16 cellular contexts compared by ENCODE assay signal in the genomic region with DNA sequence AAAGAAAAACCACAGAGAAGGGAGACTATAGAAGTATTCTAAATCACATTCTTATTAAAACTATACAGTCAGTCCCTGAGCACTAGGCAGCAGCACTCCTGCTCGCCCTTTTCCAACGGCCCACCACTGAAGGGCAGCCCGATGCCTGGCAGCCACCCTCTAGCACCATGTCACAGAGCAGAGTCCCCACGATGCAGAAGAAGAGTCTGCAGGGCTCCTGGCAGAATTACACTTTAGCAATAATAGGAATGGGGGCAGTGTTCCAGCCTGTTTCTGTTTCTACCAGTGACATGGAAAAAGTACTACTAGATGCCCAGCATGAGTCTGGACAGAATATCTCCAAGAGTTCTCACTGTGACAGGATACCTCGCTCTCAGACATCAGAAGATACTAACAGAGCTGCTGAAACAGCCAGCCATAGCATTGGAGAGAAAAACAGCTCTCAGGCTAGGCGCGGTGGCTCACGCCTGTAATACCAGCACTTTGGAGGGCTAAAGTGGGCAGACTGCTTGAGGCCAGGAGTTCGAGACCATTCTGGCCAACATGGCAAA.
DNase-seq lines count a peak whose midpoint lies in the region; ATAC-seq, FAIRE-seq and TF ChIP-seq lines count a peak whose summit lies in the region.
"Had no signal": no experiment of that assay in that cellular context is flagged by ENCODE, and none has a peak within 500 bp of the region (broad histone marks: within the 10 kb centered on the region; RNA-seq: fewer than 3 reads in every experiment).

No MANE protein-coding gene starts in this region.

- no peak for TF ChIP-seq POLR2A in A549 (IDR thresholded peaks at IDR 0.05; ENCODE audit: low read length)
- TF ChIP-seq POLR2A in K562 (conservative IDR thresholded peaks at IDR 0.05): no peak

- H3K27ac ChIP-seq in A549: no peak overlapping the region
- no peak overlapping the region for H3K27ac ChIP-seq in K562 (ENCODE audit: extremely low read depth, low read depth, low read length)
- H3K27ac ChIP-seq: 22Rv1; BLaER1 treated with 17β-estradiol and CSF1 and Interleukin-3, amounts not matched to agents 10 nM and 100 nM had no signal

- TF ChIP-seq CTCF in A549 (IDR thresholded peaks at IDR 0.05) (no peak), K562 (IDR thresholded peaks at IDR 0.05 in 2 of 3, conservative IDR thresholded peaks at IDR 0.05 in 1 of 3; ENCODE audit: insufficient read depth in 2 of 3, low read depth in 1 of 3, low read length in 3 of 3) (no peak)

- H3K36me3 Mint-ChIP-seq in activated naive CD4-positive, alpha-beta T cell treated with anti-CD3 and anti-CD28 coated beads, Interleukin-2, amount 10 ng/mL, durations not matched to agents 7 days and 5 days: peaks cover 35% of the 10 kb centered on the region

- POLR2A ChIA-PET in A549 (lab: Yijun Ruan, JAX): no interaction called here
- POLR2A ChIA-PET in K562 (lab: Yijun Ruan, JAX): interaction anchor here (0.7 kb wide), 1 partner anchor 617 kb away, joined by 4 read pairs; no protein-coding TSS in a partner anchor

- no peak for TF ChIP-seq EP300 in A549 (IDR thresholded peaks at IDR 0.05)
- no peak for TF ChIP-seq EP300 in K562 (IDR thresholded peaks at IDR 0.05; ENCODE audit: low read length)

- no peaks in the 10 kb centered on the region for H3K27me3 ChIP-seq in K562 (ENCODE audit: control insufficient read depth in 2 of 2, insufficient read depth in 2 of 2, low read length in 2 of 2)
- H3K27me3 ChIP-seq: BLaER1 treated with 17β-estradiol and CSF1 and Interleukin-3, amounts not matched to agents 10 nM and 100 nM had no signal

- peak; percentile 13 to 27; a peak in 2 of 6 replicates for ATAC-seq in A549
- peak; percentile 27; the same call in 1 of the 3 replicates for ATAC-seq in K562

- H3K9ac ChIP-seq in K562 (ENCODE audit: insufficient read depth in 1 of 2, low read depth in 2 of 2, low read length in 2 of 2): no peak overlapping the region
- H3K9ac ChIP-seq: BLaER1 treated with 17β-estradiol and CSF1 and Interleukin-3, amounts not matched to agents 10 nM and 100 nM had no signal

- no peaks in the 10 kb centered on the region for H3K9me3 Mint-ChIP-seq in activated naive CD4-positive, alpha-beta T cell treated with anti-CD3 and anti-CD28 coated beads, Interleukin-2, amount 10 ng/mL, durations not matched to agents 7 days and 5 days
- H3K9me3 Mint-ChIP-seq: CD4-positive, CD25-positive, alpha-beta regulatory T cell; HFFc6 had no signal

- CTCF ChIA-PET in activated naive CD4-positive, alpha-beta T cell treated with anti-CD3 and anti-CD28 coated beads, Interleukin-2, amount 10 ng/mL, durations not matched to agents 7 days and 5 days (lab: Charles Lee): no interaction called here
- CTCF ChIA-PET in A549 (lab: Yijun Ruan, JAX): no interaction called here
- CTCF ChIA-PET in K562 (lab: Yijun Ruan, JAX; ENCODE audit: low intra/inter-chr PET ratio): no interaction called here

- in situ Hi-C loops in K562 (cut with MboI): no loop called here

- no peak overlapping the region for H3K4me2 ChIP-seq in A549
- H3K4me2 ChIP-seq in K562 (ENCODE audit: insufficient read depth, low read length): no peak overlapping the region
- H3K4me2 ChIP-seq: BLaER1 treated with 17β-estradiol and CSF1 and Interleukin-3, amounts not matched to agents 10 nM and 100 nM had no signal

- H3K27me3 Mint-ChIP-seq in activated naive CD4-positive, alpha-beta T cell treated with anti-CD3 and anti-CD28 coated beads, Interleukin-2, amount 10 ng/mL, durations not matched to agents 7 days and 5 days: no peaks in the 10 kb centered on the region
- H3K27me3 Mint-ChIP-seq: CD4-positive, CD25-positive, alpha-beta regulatory T cell had no signal

- BruUV-seq in K562 (replicated peaks; lab: Mats Ljungman, UMichigan): no TSS peak

- TF ChIP-seq RAD21 in A549 (conservative IDR thresholded peaks at IDR 0.05 in 1 of 2, IDR thresholded peaks at IDR 0.05 in 1 of 2) (no peak), K562 (CRISPR knock-in tag; conservative IDR thresholded peaks at IDR 0.05 in 1 of 2, IDR thresholded peaks at IDR 0.05 in 1 of 2) (no peak)

- H3K9me1 ChIP-seq in K562 (ENCODE audit: control insufficient read depth, insufficient read depth, low read length): no peaks in the 10 kb centered on the region

- no peaks in the 10 kb centered on the region for H3K9me3 ChIP-seq in A549
- H3K9me3 ChIP-seq in K562 (replicated peaks; ENCODE audit: control insufficient read depth, insufficient read depth, low read depth, low read length): no peaks in the 10 kb centered on the region
- H3K9me3 ChIP-seq: BLaER1 treated with 17β-estradiol and CSF1 and Interleukin-3, amounts not matched to agents 10 nM and 100 nM had no signal

- peak overlapping the region; percentile 33 for H3K27ac Mint-ChIP-seq in activated naive CD4-positive, alpha-beta T cell treated with anti-CD3 and anti-CD28 coated beads, Interleukin-2, amount 10 ng/mL, durations not matched to agents 7 days and 5 days
- H3K27ac Mint-ChIP-seq: HFFc6 had no signal

- no peak overlapping the region for H2AFZ ChIP-seq in K562 (ENCODE audit: low read depth, low read length)

- no peak overlapping the region for H3K4me3 Mint-ChIP-seq in activated naive CD4-positive, alpha-beta T cell treated with anti-CD3 and anti-CD28 coated beads, Interleukin-2, amount 10 ng/mL, durations not matched to agents 7 days and 5 days
- H3K4me3 Mint-ChIP-seq: CD4-positive, CD25-positive, alpha-beta regulatory T cell; HFFc6 had no signal

- H3K4me3 ChIP-seq in A549 (no peak overlapping the region), K562 (no peak overlapping the region)
- H3K4me3 ChIP-seq: BLaER1 treated with 17β-estradiol and CSF1 and Interleukin-3, amounts not matched to agents 10 nM and 100 nM had no signal

- H3K79me2 ChIP-seq in K562 (ENCODE audit: control insufficient read depth, insufficient read depth, low read length): no peaks in the 10 kb centered on the region

- intact Hi-C loops in K562 (cut with micrococcal nuclease): no loop called here

- WGBS in A549 (ENCODE audit: missing lambda C conversion rate): 93% methylated on average over 9 of the region's 9 CpGs
- 98% methylated on average over 9 of the region's 9 CpGs for WGBS in K562 (ENCODE audit: insufficient coverage, low coverage, missing lambda C conversion rate)

- peaks cover 85% of the 10 kb centered on the region for H3K36me3 ChIP-seq in K562 (ENCODE audit: control insufficient read depth, insufficient read depth, low read length)

- H3K4me1 ChIP-seq in A549 (peaks cover 5% of the 10 kb centered on the region; the same call in 2 of the 3 replicates), K562 (replicated peaks in 1 of 2; ENCODE audit: control insufficient read depth in 2 of 2, insufficient read depth in 2 of 2, low read length in 2 of 2) (no peaks in the 10 kb centered on the region)
- H3K4me1 ChIP-seq: BLaER1 treated with 17β-estradiol and CSF1 and Interleukin-3, amounts not matched to agents 10 nM and 100 nM had no signal

- H3K4me1 Mint-ChIP-seq in activated naive CD4-positive, alpha-beta T cell treated with anti-CD3 and anti-CD28 coated beads, Interleukin-2, amount 10 ng/mL, durations not matched to agents 7 days and 5 days: no peaks in the 10 kb centered on the region

- DNase-seq in activated naive CD4-positive, alpha-beta T cell treated with anti-CD3 and anti-CD28 coated beads, Interleukin-2, amount 10 ng/mL, durations not matched to agents 7 days and 5 days: no peak
- no peak for DNase-seq in activated naive CD4-positive, alpha-beta T cell treated with anti-CD3 and anti-CD28 coated beads, Interleukin-2, amount 50 U/mL, for 16 hours
- DNase-seq in A549 (ENCODE audit: low read depth in 1 of 2, low spot score in 1 of 2) (no peak), K562 (ENCODE audit: extremely low read depth in 1 of 4, low spot score in 3 of 4) (no peak), medulla oblongata (ENCODE audit: extremely low spot score) (peak; percentile 35), NCI-H446 (lab: John Stamatoyannopoulos, UW) (no peak), NCI-H2029 (lab: John Stamatoyannopoulos, UW) (no peak), NCI-H2171 (lab: John Stamatoyannopoulos, UW) (no peak)
- DNase-seq: AML-193; CD4-positive, CD25-positive, alpha-beta regulatory T cell; DMS53; HCEC 1CT; HFFc6 had no signal

- no peaks in the 10 kb centered on the region for H4K20me1 ChIP-seq in K562 (replicated peaks; ENCODE audit: control insufficient read depth, insufficient read depth, low read length)

- FAIRE-seq in A549 (lab: Jason Lieb, UNC) (no peak), K562 (lab: Jason Lieb, UNC) (no peak)
- FAIRE-seq: H1 had no signal

TF ChIP-seq in A549, 52 proteins besides CTCF, POLR2A, EP300 and RAD21 (continues in another document):
- TF ChIP-seq HOXB13 (CRISPR knock-in tag; IDR thresholded peaks at IDR 0.05; ENCODE audit: low read depth) (no peak), GATA3 (IDR thresholded peaks at IDR 0.05; ENCODE audit: borderline replicate concordance) (no peak), ZC3H11A (IDR thresholded peaks at IDR 0.05) (no peak)

TF ChIP-seq in K562, 482 proteins besides CTCF, POLR2A, EP300 and RAD21 (continues in another document):
- TF ChIP-seq SMAD1 (IDR thresholded peaks at IDR 0.05; ENCODE audit: low read depth, low read length, partially characterized antibody): no peak
- no peak for TF ChIP-seq HNRNPK (IDR thresholded peaks at IDR 0.05; ENCODE audit: low read depth, low read length, poor library complexity, severe bottlenecking)
- TF ChIP-seq POLR3G (IDR thresholded peaks at IDR 0.05; ENCODE audit: extremely low read depth, insufficient read length, insufficient replicate concordance): no peak
- no peak for TF ChIP-seq SMARCB1 (IDR thresholded peaks at IDR 0.05; ENCODE audit: insufficient read length, low read depth)
- TF ChIP-seq MEF2D (tag; conservative IDR thresholded peaks at IDR 0.05; ENCODE audit: low read depth): no peak
- no peak for TF ChIP-seq CREB1 (IDR thresholded peaks at IDR 0.05)
- no peak for TF ChIP-seq CREB1 (CRISPR knock-in tag; IDR thresholded peaks at IDR 0.05)
- TF ChIP-seq RBM39 (optimal IDR thresholded peaks at IDR 0.05; ENCODE audit: low read depth, low read length): no peak
- TF ChIP-seq TSC22D4 (tag; IDR thresholded peaks at IDR 0.05): no peak
- no peak for TF ChIP-seq L3MBTL2 (IDR thresholded peaks at IDR 0.05)
- no peak for TF ChIP-seq ZNF124 (CRISPR knock-in tag; IDR thresholded peaks at IDR 0.05)
- TF ChIP-seq XRCC4 (IDR thresholded peaks at IDR 0.05; ENCODE audit: extremely low read depth, insufficient read depth, insufficient read length): no peak
- no peak for TF ChIP-seq ZBTB17 (CRISPR knock-in tag; IDR thresholded peaks at IDR 0.05)
